In genomic region chr4:7421356-7422097, GRCh38 we compare ENCODE assay signal across 1 cellular context.
TF ChIP-seq lines count a peak whose summit lies in the region.

No MANE protein-coding gene starts in this region.

TF ChIP-seq in SK-N-SH treated with all-trans-retinoic acid at 6 μM for 48 hours, 23 proteins besides CTCF, POLR2A, EP300 and RAD21 (continued from another document):
- no peak for TF ChIP-seq PATZ1 (CRISPR knock-in tag; IDR thresholded peaks at IDR 0.05; ENCODE audit: borderline replicate concordance)
